8 cellular contexts compared by ENCODE assay signal in the genomic region with DNA sequence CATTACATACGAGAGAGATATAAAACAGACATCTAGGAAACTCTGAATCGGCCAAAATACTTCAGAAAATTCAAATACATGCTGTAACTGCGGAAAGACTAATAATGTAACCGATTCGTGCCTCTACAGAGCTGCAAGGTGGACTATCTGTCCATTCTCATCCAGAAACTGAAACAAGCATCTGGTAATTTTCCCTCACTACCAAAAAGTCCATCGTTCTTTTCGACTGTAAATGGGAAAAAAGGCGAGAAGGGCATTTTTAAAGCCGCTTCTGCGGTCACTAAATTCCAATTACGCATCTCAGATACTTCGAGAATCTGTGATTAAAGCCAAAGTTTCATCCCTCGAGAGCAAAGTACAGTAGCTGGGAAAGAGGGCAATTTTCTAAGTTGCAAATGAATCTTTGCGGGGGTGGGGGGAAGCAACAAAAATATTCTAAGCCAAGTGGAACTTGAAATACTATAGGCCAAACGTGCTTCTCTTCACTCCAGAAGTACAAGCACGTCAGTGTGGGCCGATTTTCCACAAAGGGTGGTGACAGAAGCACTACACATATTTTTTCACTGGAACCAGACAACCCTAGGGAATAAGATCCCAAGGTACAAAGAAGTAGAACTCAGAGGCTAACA. TPM values are rescaled to one million over a fixed set of nuclear protein-coding genes. Genes with fewer than 3 reads are reported as not detected.
A peak's percentile ranks its signal among the peaks of the same experiment; 100 is the strongest.
DNase-seq lines count a peak whose midpoint lies in the region; ATAC-seq and TF ChIP-seq lines count a peak whose summit lies in the region.

No MANE protein-coding gene starts in this region.

- H2AFZ ChIP-seq in PC-9, result no peak overlapping the region
- H2AFZ ChIP-seq in trophoblast cell (ENCODE audit: insufficient read depth, low read length, poor library complexity), result peak overlapping the region; percentile 62

- H3K4me1 ChIP-seq in PC-9 (replicated peaks; ENCODE audit: insufficient read depth) (peaks cover 28% of the 10 kb centered on the region), trophoblast cell (ENCODE audit: control insufficient read depth in 1 of 2, insufficient read depth in 2 of 2, low read length in 2 of 2) (peaks cover 5 to 7% of the 10 kb centered on the region in 2 experiments)

- intact Hi-C loops in PC-9 (cut with micrococcal nuclease; ENCODE audit: unreplicated experiment), result no loop called here

- H3K9me2 ChIP-seq in PC-9 (ENCODE audit: insufficient read depth), result no peaks in the 10 kb centered on the region

- CTCF ChIA-PET in GM10248 (lab: Yijun Ruan, JAX), result interaction anchor here (0.9 to 10.7 kb wide), 5 partner anchors 19 to 256 kb away, joined by 3 to 66 read pairs (median 17); no protein-coding TSS in a partner anchor
- CTCF ChIA-PET in PC-9 (lab: Charles Lee), result interaction anchor here (0.6 kb wide), 2 partner anchors 24 to 268 kb away, joined by 8 to 16 read pairs; no protein-coding TSS in a partner anchor

- H2AK5ac ChIP-seq in trophoblast cell (ENCODE audit: low read length), result no peak overlapping the region

- peak overlapping the region; percentile 99 for H3K4ac ChIP-seq in trophoblast cell (ENCODE audit: low read depth, low read length)

- H3K79me1 ChIP-seq in trophoblast cell (ENCODE audit: low read length), result peaks cover 14% of the 10 kb centered on the region

- H3K9ac ChIP-seq in trophoblast cell (ENCODE audit: low read length), result peak overlapping the region; percentile 98

- peak overlapping the region; percentile 77 for H3K4me3 ChIP-seq in PC-9
- H3K4me3 ChIP-seq in trophoblast cell (ENCODE audit: low read depth, low read length), result peak overlapping the region; percentile 95

- no peak for ATAC-seq in activated CD4-positive, CD25-positive, alpha-beta regulatory T cell treated with anti-CD3 and anti-CD28 coated beads, Interleukin-2, amount 50 U/mL, for 24 hours
- no peak for ATAC-seq in HG03135 (IDR thresholded peaks at IDR 0.05; ENCODE audit: unreplicated experiment)

- H4K91ac ChIP-seq in trophoblast cell (ENCODE audit: low read depth, low read length), result peak overlapping the region; percentile 79

- H4K20me1 ChIP-seq in PC-9 (ENCODE audit: insufficient read depth), result peaks cover 51% of the 10 kb centered on the region

- no peak overlapping the region for H3K18ac ChIP-seq in trophoblast cell (ENCODE audit: low read length)

- no peak overlapping the region for H3K23ac ChIP-seq in trophoblast cell (ENCODE audit: low read length)

- TSS peak; percentile 39 for BruUV-seq in PC-9 (replicated peaks; lab: Mats Ljungman, UMichigan)

- H3K27me3 ChIP-seq in PC-9 (ENCODE audit: insufficient read depth, low read depth) (no peaks in the 10 kb centered on the region), trophoblast cell (ENCODE audit: insufficient read depth, low read length) (no peaks in the 10 kb centered on the region)

- peak overlapping the region; percentile 90 for H2BK5ac ChIP-seq in trophoblast cell (ENCODE audit: low read depth, low read length, poor library complexity)

- peak; percentile 48 for DNase-seq in GM10248 (ENCODE audit: extremely low spot score)
- no peak for DNase-seq in PC-9
- no peak for DNase-seq in epithelial cell of prostate (ENCODE audit: low read depth, low spot score)
- no peak for DNase-seq in trophoblast cell
- no peak for DNase-seq in middle frontal gyrus (ENCODE audit: extremely low spot score, low spot score)
- DNase-seq in NCI-H345 treated with DMSO at 0.1 percent for 48 hours (lab: John Stamatoyannopoulos, UW; ENCODE audit: unreplicated experiment), result no peak

- no peak overlapping the region for H4K8ac ChIP-seq in trophoblast cell (ENCODE audit: low read depth, low read length)

- H2BK120ac ChIP-seq in trophoblast cell (ENCODE audit: insufficient read depth, low read length, poor library complexity), result no peak overlapping the region

- H3K4me2 ChIP-seq in PC-9 (peak overlapping the region; percentile 99), trophoblast cell (ENCODE audit: low read length) (peak overlapping the region; percentile 77)

- POLR2A ChIA-PET in GM10248 (lab: Yijun Ruan, JAX) (interaction anchor here (1.1 to 2.0 kb wide), 2 partner anchors 13 to 298 kb away, joined by 3 to 5 read pairs; no protein-coding TSS in a partner anchor), PC-9 (lab: Charles Lee; ENCODE audit: unreplicated experiment) (no interaction called here)

- peak overlapping the region; percentile 45 for H4K12ac ChIP-seq in trophoblast cell (ENCODE audit: low read depth, low read length)

- no peak overlapping the region for H3K14ac ChIP-seq in trophoblast cell (ENCODE audit: low read length)

- no peak for TF ChIP-seq CTCF in GM10248 (IDR thresholded peaks at IDR 0.05; ENCODE audit: control extremely low read depth, extremely low read depth, low read depth, missing control alignments)
- no peak for TF ChIP-seq CTCF in PC-9 (conservative IDR thresholded peaks at IDR 0.05)

- H3K9me3 ChIP-seq in PC-9 (ENCODE audit: insufficient read depth, low read depth) (no peaks in the 10 kb centered on the region), trophoblast cell (ENCODE audit: insufficient read depth, low read depth, low read length) (no peaks in the 10 kb centered on the region)

- peaks cover 8% of the 10 kb centered on the region; the same call in 1 of the 2 replicates for H3F3A ChIP-seq in PC-9 (ENCODE audit: insufficient read depth, low read depth)

- H3K36me3 ChIP-seq in PC-9 (ENCODE audit: low read depth) (no peaks in the 10 kb centered on the region), trophoblast cell (ENCODE audit: control insufficient read depth in 1 of 2, insufficient read depth in 2 of 2, low read length in 2 of 2) (peaks cover 5 to 6% of the 10 kb centered on the region in 2 experiments)

- H2BK12ac ChIP-seq in trophoblast cell (ENCODE audit: low read length), result no peak overlapping the region

- H3K27ac ChIP-seq in PC-9 (no peak overlapping the region), epithelial cell of prostate (peak overlapping the region; percentile 87), trophoblast cell (ENCODE audit: low read depth, low read length) (peak overlapping the region; percentile 84)

- WGBS in trophoblast cell (ENCODE audit: extremely low coverage, insufficient coverage, insufficient read length), result no CpG with 5 or more reads among the region's 17 CpGs

- H3K79me2 ChIP-seq in PC-9 (ENCODE audit: low read depth), result peaks cover 62% of the 10 kb centered on the region
- H3K79me2 ChIP-seq in trophoblast cell (ENCODE audit: control insufficient read depth, insufficient read depth, low read length, poor library complexity), result peaks cover 23% of the 10 kb centered on the region

RNA-seq across cellular contexts. Expression of gene OGA, which starts 1.2 kb away (rescaled TPM):
- total RNA-seq in PC-9 (2021), result 79.8 and 82.0 TPM in 2 replicates
- 46.3 and 48.3 TPM in 2 replicates for polyA plus RNA-seq in trophoblast cell (2013)

RNA-seq across cellular contexts. Expression of gene KCNIP2, which starts 26.6 kb away (rescaled TPM):
- 4.0 and 5.1 TPM in 2 replicates for total RNA-seq in PC-9 (2021)
- 5.0 and 5.5 TPM in 2 replicates for polyA plus RNA-seq in trophoblast cell (2013)

RNA-seq across cellular contexts. Expression of gene NPM3, which starts 33.8 kb away (rescaled TPM):
- total RNA-seq in PC-9 (2021), result 36.1 and 43.6 TPM in 2 replicates
- 29.9 and 33.3 TPM in 2 replicates for polyA plus RNA-seq in trophoblast cell (2013)

RNA-seq across cellular contexts. Expression of gene FGF8, which starts 41.1 kb away (rescaled TPM):
- not detected in 2 replicates for total RNA-seq in PC-9 (2021)
- polyA plus RNA-seq in trophoblast cell (2013), result 0.07 TPM in 1 of 2 replicates, not detected in the other
